21 cellular contexts compared by ENCODE assay signal in genomic region chr6:166473886-166474596, GRCh38.
"Had no signal": no experiment of that assay in that cellular context is flagged by ENCODE, and none has a peak within 500 bp of the region (broad histone marks: within the 10 kb centered on the region; RNA-seq: fewer than 3 reads in every experiment).

No MANE protein-coding gene starts in this region.

- H3K36me3 ChIP-seq: cardiac muscle cell, transverse colon, WERI-Rb-1 had no signal

- H3K27ac ChIP-seq: cardiac muscle cell, prostate gland, skin epidermis, suprapubic skin, transverse colon, vagina, WERI-Rb-1 had no signal

- H3K27me3 ChIP-seq: cardiac muscle cell, suprapubic skin, transverse colon, vagina had no signal

- H3K4me1 ChIP-seq: prostate gland, suprapubic skin, transverse colon had no signal

- H3K4me3 ChIP-seq: cardiac muscle cell, lung, prostate gland, skin epidermis, suprapubic skin, transverse colon, vagina had no signal

- ATAC-seq: right cardiac atrium had no signal

- DNase-seq: activated CD4-positive, alpha-beta T cell treated with anti-CD3 and anti-CD28 coated beads, Interleukin-2, amount 50 U/mL, for 48 hours; activated naive CD4-positive, alpha-beta T cell treated with Interleukin-2 at 50 U/mL for 16 hours; activated naive CD8-positive, alpha-beta T cell treated with anti-CD3 and anti-CD28 coated beads, Interleukin-2, amount 10 ng/mL, durations not matched to agents 7 days and 5 days; activated T-cell treated with anti-CD3 and anti-CD28 coated beads for 4 hours; amygdala; hypothalamus; islet precursor cell; occipital lobe; right cardiac atrium; stimulated activated CD4-positive, alpha-beta T cell treated with anti-CD3 and anti-CD28 coated beads, Interleukin-15, amount 100 ng/mL, for 24 hours; stimulated activated CD4-positive, alpha-beta T cell treated with anti-CD3 and anti-CD28 coated beads, Interleukin-2, amount 100 ng/mL, for 48 hours; stimulated activated naive CD8-positive, alpha-beta T cell treated with anti-CD3 and anti-CD28 coated beads, Interleukin-15, amount 100 ng/mL, for 72 hours; T-helper 2 cell; transverse colon; WERI-Rb-1 had no signal

- H3K9me3 ChIP-seq: prostate gland, suprapubic skin, transverse colon, vagina had no signal
